Comparison of ENCODE assay signal across 18 cellular contexts in the genomic region with DNA sequence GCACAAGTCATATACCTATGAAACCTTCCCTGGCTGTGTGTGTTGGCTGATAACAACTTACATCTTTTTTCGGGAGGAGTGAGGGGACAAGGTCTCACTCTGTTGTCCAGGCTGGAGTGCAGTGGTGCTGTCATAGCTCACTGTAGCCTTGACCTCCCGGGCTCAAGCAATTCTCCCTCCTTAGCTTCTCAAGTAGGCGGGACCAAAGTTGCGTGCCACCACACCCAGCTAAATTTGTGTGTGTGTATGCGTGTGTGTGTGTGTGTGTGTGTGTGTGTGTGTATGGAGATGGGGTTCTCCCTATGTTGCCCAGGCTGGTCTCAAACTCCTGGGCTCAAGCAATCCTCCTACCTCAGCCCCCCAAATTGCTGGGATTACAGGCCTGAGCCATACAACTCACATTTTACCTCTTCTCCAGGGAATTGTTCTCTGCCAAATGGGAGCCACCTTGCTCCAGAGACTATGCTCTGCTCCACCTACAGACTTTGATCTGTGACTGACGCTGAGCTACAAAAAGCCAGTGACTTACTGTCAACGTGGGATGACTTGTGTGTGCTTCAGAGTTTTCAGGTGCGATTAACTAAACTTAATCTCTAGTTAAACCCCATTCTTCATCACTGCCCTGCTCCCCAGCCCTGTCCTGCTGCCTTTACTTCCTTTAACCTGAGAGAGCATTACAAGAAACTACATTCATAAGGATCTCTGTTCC.
"Had no signal": no experiment of that assay in that cellular context is flagged by ENCODE, and none has a peak within 500 bp of the region (broad histone marks: within the 10 kb centered on the region; RNA-seq: fewer than 3 reads in every experiment).

No MANE protein-coding gene starts in this region.

- H3K27me3 ChIP-seq: neutrophil, thyroid gland had no signal

- H3K9me3 ChIP-seq: lower lobe of right lung, neutrophil, pancreas, stomach, thyroid gland had no signal

- H3K4me3 ChIP-seq: lower lobe of right lung, pancreas, stomach, thyroid gland had no signal

- H3K4me1 ChIP-seq: lower lobe of right lung, pancreas, thyroid gland had no signal

- ATAC-seq: left ventricle myocardium superior; lower lobe of right lung; natural killer cell treated with Interleukin-12 subunit alpha and Interleukin-12 subunit beta and Interleukin-15 and Interleukin-18, amount 100 ng/mL, for 72 hours; pancreas; sciatic nerve; stimulated activated effector memory CD8-positive, alpha-beta T cell treated with anti-CD3 and anti-CD28 coated beads, Interleukin-12 subunit alpha, Interleukin-12 subunit beta, amount 100 ng/mL, for 72 hours had no signal

- DNase-seq: effector memory CD4-positive, alpha-beta T cell; hypothalamus; immature natural killer cell; islet precursor cell; kidney glomerular epithelial cell; left ventricle myocardium superior; lower lobe of right lung; naive B cell; pancreas; stimulated activated CD4-positive, alpha-beta T cell treated with anti-CD3 and anti-CD28 coated beads, Interleukin-2, amount 100 ng/mL, for 24 hours; stimulated activated CD4-positive, alpha-beta T cell treated with anti-CD3 and anti-CD28 coated beads, Interleukin-4, amount 100 ng/mL, for 24 hours; stimulated activated naive CD4-positive, alpha-beta T cell treated with Interleukin-2 at 50 U/mL for 16 hours; stomach; thyroid gland had no signal

- H3K36me3 ChIP-seq: lower lobe of right lung, neutrophil, pancreas, stomach, thyroid gland had no signal

- H3K27ac ChIP-seq: lower lobe of right lung, neutrophil, pancreas, stomach, thyroid gland had no signal
